Comparison of ENCODE assay signal across 8 cellular contexts in genomic region chr7:29564455-29565185, GRCh38.
A peak's percentile ranks its signal among the peaks of the same experiment; 100 is the strongest.
DNase-seq lines count a peak whose midpoint lies in the region; ATAC-seq and FAIRE-seq lines count a peak whose summit lies in the region.

No MANE protein-coding gene starts in this region.

- H2AFZ ChIP-seq in neuron (ENCODE audit: low read depth, low read length), result peak overlapping the region; percentile 29

- peaks cover 22% of the 10 kb centered on the region for H3K4me1 ChIP-seq in neuron (ENCODE audit: insufficient read depth, low read length)

- no peak for FAIRE-seq in HTR-8/SVneo (lab: Jason Lieb, UNC)

- peak overlapping the region; percentile 42 for H3K4me3 ChIP-seq in neuron (ENCODE audit: low read length)

- H3K9me3 ChIP-seq in neuron (ENCODE audit: low read length), result no peaks in the 10 kb centered on the region

- peaks cover 52% of the 10 kb centered on the region for H3K27me3 ChIP-seq in neuron (ENCODE audit: insufficient read depth, low read length)

- DNase-seq in COLO668 (lab: John Stamatoyannopoulos, UW; ENCODE audit: unreplicated experiment) (peak; percentile 85), HTR-8/SVneo (ENCODE audit: insufficient read length, low spot score) (peak; percentile 44), germinal center (ENCODE audit: low spot score) (peak; percentile 53), GM19240 (ENCODE audit: insufficient read length, low spot score) (no peak)
- DNase-seq in activated T-cell treated with anti-CD3 and anti-CD28 coated beads, Interleukin-2, amount 50 U/mL, for 48 hours, result peak; percentile 20 to 27
- no peak for DNase-seq in activated effector memory CD4-positive, alpha-beta T cell treated with anti-CD3 and anti-CD28 coated beads, Interleukin-2, amount 50 U/mL, for 16 hours

- ATAC-seq in GM21723 (IDR thresholded peaks at IDR 0.05; ENCODE audit: unreplicated experiment), result no peak

- H3K36me3 ChIP-seq in neuron (ENCODE audit: insufficient read depth, low read length), result no peaks in the 10 kb centered on the region

Comparison
In these comparisons a context has a peak if more than half of its experiments do, and no peak if none do; other contexts are left out.
1. DNase-seq: peak in COLO668 (single experiment), HTR-8/SVneo (single experiment), activated T-cell treated with anti-CD3 and anti-CD28 coated beads, Interleukin-2, amount 50 U/mL, for 48 hours (2 of 2) and germinal center (single experiment); none in activated effector memory CD4-positive, alpha-beta T cell treated with anti-CD3 and anti-CD28 coated beads, Interleukin-2, amount 50 U/mL, for 16 hours (single experiment) and GM19240 (single experiment).